ENCODE assay signal across 8 cellular contexts in genomic region chr17:60720763-60721531, GRCh38. TPM values are rescaled to one million over a fixed set of nuclear protein-coding genes. Genes with fewer than 3 reads are reported as not detected.
DNase-seq lines count a peak whose midpoint lies in the region; ATAC-seq and TF ChIP-seq lines count a peak whose summit lies in the region.

No MANE protein-coding gene starts in this region.

- ATAC-seq in HG02885 (IDR thresholded peaks at IDR 0.05; ENCODE audit: poor library complexity, unreplicated experiment) (peak; percentile 52), HG03135 (IDR thresholded peaks at IDR 0.05; ENCODE audit: unreplicated experiment) (no peak), HG03039 (IDR thresholded peaks at IDR 0.05; ENCODE audit: unreplicated experiment) (no peak)

- no peak overlapping the region for H3K4me3 ChIP-seq in fibroblast of villous mesenchyme (ENCODE audit: low read depth, low read length)

- DNase-seq in D341Med (ENCODE audit: low spot score) = peak; percentile 72
- peak; percentile 16 for DNase-seq in NCI-H526 treated with DMSO at 0.1 percent for 48 hours (lab: John Stamatoyannopoulos, UW)
- DNase-seq in activated CD4-positive, alpha-beta T cell treated with anti-CD3 and anti-CD28 coated beads, Interleukin-2, amount 50 U/mL, for 48 hours = peak; percentile 2 to 28
- peak; percentile 76 for DNase-seq in fibroblast of villous mesenchyme (ENCODE audit: low read depth)
- DNase-seq in non-pigmented ciliary epithelial cell (ENCODE audit: low read depth) = peak; percentile 57

- peak; percentile 89 for TF ChIP-seq CTCF in fibroblast of villous mesenchyme (IDR thresholded peaks at IDR 0.05; ENCODE audit: insufficient read depth, low read depth, low read length)

RNA-seq across cellular contexts. Expression of gene BCAS3, which starts 43.3 kb away (rescaled TPM):
- total RNA-seq in fibroblast of villous mesenchyme = 21.3 and 23.7 TPM in 2 replicates

Comparison
In these comparisons a context has a peak if more than half of its experiments do, and no peak if none do; other contexts are left out.
1. DNase-seq: peak in every context shown above with its lines; median percentile 76 in fibroblast of villous mesenchyme; 72 in D341Med; 57 in non-pigmented ciliary epithelial cell; 16 in NCI-H526 treated with DMSO at 0.1 percent for 48 hours; 15 in activated CD4-positive, alpha-beta T cell treated with anti-CD3 and anti-CD28 coated beads, Interleukin-2, amount 50 U/mL, for 48 hours.